1 cellular context compared by ENCODE assay signal in genomic region chr17:41484920-41485904, GRCh38.
TF ChIP-seq lines count a peak whose summit lies in the region.

No MANE protein-coding gene starts in this region.

TF ChIP-seq in IMR-90, 13 proteins besides CTCF, POLR2A, EP300 and RAD21:
- no peak for TF ChIP-seq NFE2L2 (IDR thresholded peaks at IDR 0.05; ENCODE audit: low read depth, low read length)
- no peak for TF ChIP-seq MAZ (IDR thresholded peaks at IDR 0.05; ENCODE audit: borderline replicate concordance, low read depth, low read length)
- no peak for TF ChIP-seq FOS (IDR thresholded peaks at IDR 0.05; ENCODE audit: low read depth, low read length)
